In genomic region chr1:213796525-213796924, GRCh38 we compare ENCODE assay signal across 22 cellular contexts.
"Had no signal": no experiment of that assay in that cellular context is flagged by ENCODE, and none has a peak within 500 bp of the region (broad histone marks: within the 10 kb centered on the region; RNA-seq: fewer than 3 reads in every experiment).

No MANE protein-coding gene starts in this region.

- H3K36me3 ChIP-seq: MG63, SJSA1 had no signal

- H3K27ac ChIP-seq: HL-60, SJSA1, SK-N-MC had no signal

- H3K27me3 ChIP-seq: MG63, SJSA1 had no signal

- H3K4me3 ChIP-seq: MG63, SJSA1, SK-N-MC had no signal

- FAIRE-seq: HTR-8/SVneo, RCC 7860 had no signal

- H3K9me3 ChIP-seq: MG63, SJSA1 had no signal

- DNase-seq: Karpas-422, KG1, MG63, NCI-H1092, NCI-H1417 treated with DMSO at 0.1 percent for 48 hours, NCI-H1694 treated with DMSO at 0.1 percent for 48 hours, NCI-H2029, NCI-H2081 treated with DMSO at 0.1 percent for 48 hours, NCI-H2171, NCI-H345, NCI-H446 treated with DMSO at 0.1 percent for 48 hours, NCI-H510A treated with DMSO at 0.1 percent for 48 hours, NCI-H526 treated with DMSO at 0.1 percent for 48 hours, NCI-H748 treated with DMSO at 0.1 percent for 48 hours, Right ventricle myocardium superior, RPMI8226, SIG-M5 had no signal

- H3K4me1 ChIP-seq: SJSA1 had no signal
